ENCODE assay signal across 11 cellular contexts in the genomic region with DNA sequence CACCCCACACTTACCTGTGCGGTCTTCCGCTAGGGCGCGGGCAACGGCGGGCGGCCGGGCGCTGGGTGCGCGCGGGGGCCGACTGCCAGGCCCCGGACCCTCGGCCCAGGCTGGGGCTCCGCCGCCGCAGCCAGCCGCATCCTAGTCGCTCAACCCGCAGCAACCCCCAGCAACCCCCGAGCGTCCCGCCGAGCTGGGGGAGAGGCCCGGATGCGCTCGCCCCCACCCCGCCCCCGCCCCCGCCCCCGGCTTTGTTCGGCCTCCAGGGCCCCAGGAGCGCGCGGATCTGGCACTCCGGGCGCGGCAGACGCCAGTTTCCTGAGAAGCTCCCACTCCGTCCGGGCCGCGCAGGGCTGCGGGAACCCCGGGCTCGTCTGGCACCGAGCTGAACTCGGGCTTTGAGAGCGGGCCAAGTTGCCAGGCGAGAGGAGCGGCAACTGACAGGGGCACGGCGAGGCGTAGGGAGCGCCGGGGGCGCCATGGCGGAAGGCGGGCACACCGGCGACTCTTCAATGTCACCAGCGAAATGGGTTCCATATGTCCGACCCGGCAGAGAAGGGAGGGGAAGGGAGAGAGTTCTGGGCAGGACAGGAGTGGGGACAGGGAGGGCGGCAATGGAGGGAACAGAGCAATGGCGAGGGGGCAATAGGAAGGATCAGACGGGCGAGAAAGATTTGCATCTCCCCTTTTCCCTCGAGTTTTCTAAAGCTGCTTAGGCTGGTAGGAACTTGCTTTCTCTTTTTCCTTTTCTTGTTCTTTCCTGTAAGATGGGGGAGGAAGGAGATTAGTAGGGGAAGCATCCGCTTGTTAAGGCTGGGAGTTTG. TPM values are rescaled to one million over a fixed set of nuclear protein-coding genes. Genes with fewer than 3 reads are reported as not detected.
DNase-seq lines count a peak whose midpoint lies in the region; ATAC-seq, FAIRE-seq and TF ChIP-seq lines count a peak whose summit lies in the region.
"Had no signal": no experiment of that assay in that cellular context is flagged by ENCODE, and none has a peak within 500 bp of the region (broad histone marks: within the 10 kb centered on the region; RNA-seq: fewer than 3 reads in every experiment).

No MANE protein-coding gene starts in this region.

- H3K4me3 ChIP-seq in HUES6 (ENCODE audit: low read depth, low read length) (peak overlapping the region; percentile 56), ascending aorta (peak overlapping the region; percentile 59 to 71), keratinocyte (ENCODE audit: control insufficient read depth in 2 of 3, extremely low read depth in 1 of 3, insufficient read depth in 2 of 3, low read depth in 1 of 3, low read length in 3 of 3) (peak overlapping the region in 2 of 3 experiments; percentile 45 to 58), skeletal muscle tissue (ENCODE audit: low read length in 3 of 3) (peak overlapping the region; percentile 35 to 78 (median 42))

- no peaks in the 10 kb centered on the region for H4K20me1 ChIP-seq in keratinocyte (ENCODE audit: control insufficient read depth, extremely low read depth, insufficient read depth, low read length)

- H3K27ac ChIP-seq in HUES6 (ENCODE audit: low read depth, low read length) (no peak overlapping the region), ascending aorta (peak overlapping the region; percentile 61 to 74), keratinocyte (ENCODE audit: control insufficient read depth, insufficient read depth, low read length) (no peak overlapping the region), skeletal muscle tissue (ENCODE audit: low read depth, low read length) (no peak overlapping the region)

- H3K4me2 ChIP-seq in keratinocyte (ENCODE audit: control insufficient read depth, extremely low read depth, insufficient read depth, low read depth, low read length): peak overlapping the region; percentile 71

- H3K9me3 ChIP-seq in HUES6 (ENCODE audit: control insufficient read depth, insufficient read depth, low read depth, low read length) (0 out of 2 replicates have a peak, but pooled peaks cover 2% of the 10 kb centered on the region), ascending aorta (no peaks in the 10 kb centered on the region), keratinocyte (ENCODE audit: control insufficient read depth, low read depth, low read length) (no peaks in the 10 kb centered on the region), skeletal muscle tissue (ENCODE audit: control insufficient read depth in 3 of 3, low read length in 3 of 3) (no peaks in the 10 kb centered on the region)

- peak in 1 of 2 donors; percentile 68 for DNase-seq in ascending aorta (ENCODE audit: low spot score in 2 of 2)
- DNase-seq in keratinocyte (ENCODE audit: low read depth, low spot score): no peak
- no peak for DNase-seq in COLO668 (lab: John Stamatoyannopoulos, UW; ENCODE audit: unreplicated experiment)
- DNase-seq in pons (ENCODE audit: low spot score): no peak
- DNase-seq: GF-D8; NCI-H1092; stimulated activated CD4-positive, alpha-beta T cell treated with anti-CD3 and anti-CD28 coated beads, Interleukin-12 subunit alpha, Interleukin-12 subunit beta, amount 100 ng/mL, for 4 hours had no signal

- H3K79me2 ChIP-seq in keratinocyte (ENCODE audit: control insufficient read depth, insufficient read depth, low read length): no peaks in the 10 kb centered on the region

- TF ChIP-seq CTCF in ascending aorta (IDR thresholded peaks at IDR 0.05): no peak
- TF ChIP-seq CTCF in keratinocyte (optimal IDR thresholded peaks at IDR 0.05 in 1 of 3, IDR thresholded peaks at IDR 0.05 in 1 of 3, conservative IDR thresholded peaks at IDR 0.05 in 1 of 3; ENCODE audit: extremely low read depth in 1 of 3, insufficient read depth in 2 of 3, low read length in 3 of 3): no peak

- H3K9ac ChIP-seq in HUES6 (ENCODE audit: low read length) (peak overlapping the region; percentile 75), keratinocyte (ENCODE audit: control insufficient read depth, extremely low read depth, insufficient read depth, low read length) (no peak overlapping the region), skeletal muscle tissue (ENCODE audit: low read depth in 1 of 3, low read length in 3 of 3) (peak overlapping the region in 2 of 3 donors; percentile 64 to 68)

- H3K4me1 ChIP-seq in HUES6 (ENCODE audit: control insufficient read depth, insufficient read depth, low read length) (peaks cover 68% of the 10 kb centered on the region), ascending aorta (peaks cover 0 to 74% of the 10 kb centered on the region in 2 donors), keratinocyte (ENCODE audit: control insufficient read depth, extremely low read depth, insufficient read depth, low read length) (no peaks in the 10 kb centered on the region), skeletal muscle tissue (ENCODE audit: control insufficient read depth in 3 of 3, insufficient read depth in 3 of 3, low read length in 3 of 3) (peaks cover 6 to 24% (median 12%) of the 10 kb centered on the region in 3 donors)

- intact Hi-C loops in ascending aorta (cut with DNase I): no loop called here

- ATAC-seq in HG02571 (IDR thresholded peaks at IDR 0.05; ENCODE audit: unreplicated experiment): no peak
- ATAC-seq in HG02885 (IDR thresholded peaks at IDR 0.05; ENCODE audit: poor library complexity, unreplicated experiment): no peak

- H3K27me3 ChIP-seq in HUES6 (ENCODE audit: control insufficient read depth, insufficient read depth, low read length): peaks cover 100% of the 10 kb centered on the region
- H3K27me3 ChIP-seq in ascending aorta: no peaks in the 10 kb centered on the region
- peaks cover 56% of the 10 kb centered on the region for H3K27me3 ChIP-seq in keratinocyte (ENCODE audit: control insufficient read depth, extremely low read depth, insufficient read depth, low read length)
- H3K27me3 ChIP-seq in skeletal muscle tissue (ENCODE audit: control insufficient read depth in 3 of 3, insufficient read depth in 3 of 3, low read length in 3 of 3): peaks cover 19 to 88% (median 71%) of the 10 kb centered on the region in 3 donors

- no peak for FAIRE-seq in keratinocyte (lab: Jason Lieb, UNC)

- H3K9me1 ChIP-seq in keratinocyte (ENCODE audit: control insufficient read depth, extremely low read depth, insufficient read depth, low read length): no peaks in the 10 kb centered on the region

- H2AFZ ChIP-seq in keratinocyte (ENCODE audit: control insufficient read depth, low read length): peak overlapping the region; percentile 67

- H3K36me3 ChIP-seq in HUES6 (ENCODE audit: control insufficient read depth, insufficient read depth, low read length) (no peaks in the 10 kb centered on the region), ascending aorta (no peaks in the 10 kb centered on the region), keratinocyte (ENCODE audit: control insufficient read depth in 2 of 2, extremely low read depth in 1 of 2, insufficient read depth in 2 of 2, low read length in 2 of 2) (peaks cover 0 to 3% of the 10 kb centered on the region in 2 experiments), skeletal muscle tissue (ENCODE audit: control insufficient read depth in 3 of 3, insufficient read depth in 3 of 3, low read length in 3 of 3) (peaks cover 0 to 2% (median 0%) of the 10 kb centered on the region in 3 donors)

- dilution Hi-C loops in keratinocyte (cut with MboI; ENCODE audit: extremely low pct_ligation_motif_present, low sequenced_read_pairs): no loop called here

RNA-seq across cellular contexts. Expression of a gene that starts 13.7 kb away (rescaled TPM):
- total RNA-seq in ascending aorta (20.4 TPM), skeletal muscle tissue (1.0 TPM)
- polyA plus RNA-seq in keratinocyte: 0.46 to 0.89 TPM (median 0.59 TPM) in 3 replicates
- polyA plus RNA-seq in keratinocyte (2011; ENCODE audit: low read depth): 0.11 TPM
- polyA plus RNA-seq in keratinocyte (2011; cell fraction: cytosol; rRNA removed): 0.46 and 0.55 TPM in 2 replicates
- polyA plus RNA-seq in keratinocyte (2011; cell fraction: nucleus; rRNA removed): 1.4 and 1.8 TPM in 2 replicates
- 0.30 and 1.2 TPM in 2 replicates for polyA plus RNA-seq in keratinocyte (2012; ENCODE audit: low replicate concordance)
- 0.19 to 0.92 TPM (median 0.30 TPM) in 3 replicates for polyA minus RNA-seq in keratinocyte
- not detected for polyA minus RNA-seq in keratinocyte (2011; cell fraction: cytosol; rRNA and poly(A)+ RNA removed)
- polyA minus RNA-seq in keratinocyte (2011; cell fraction: nucleus; rRNA and poly(A)+ RNA removed): 0.21 and 0.70 TPM in 2 replicates

RNA-seq across cellular contexts. Expression of a gene that starts 19.5 kb away (rescaled TPM):
- total RNA-seq in ascending aorta: 55.3 TPM
- polyA plus RNA-seq in keratinocyte: 3.0 to 5.7 TPM (median 3.8 TPM) in 3 replicates
- not detected for polyA plus RNA-seq in keratinocyte (2011; ENCODE audit: low read depth)
- 4.2 and 4.6 TPM in 2 replicates for polyA plus RNA-seq in keratinocyte (2011; cell fraction: cytosol; rRNA removed)
- 7.0 and 9.2 TPM in 2 replicates for polyA plus RNA-seq in keratinocyte (2011; cell fraction: nucleus; rRNA removed)
- 1.9 and 7.8 TPM in 2 replicates for polyA plus RNA-seq in keratinocyte (2012; ENCODE audit: low replicate concordance)
- polyA minus RNA-seq in keratinocyte: 0.33 to 1.6 TPM (median 0.58 TPM) in 3 replicates
- polyA minus RNA-seq in keratinocyte (2011; cell fraction: cytosol; rRNA and poly(A)+ RNA removed): 3.3 TPM
- polyA minus RNA-seq in keratinocyte (2011; cell fraction: nucleus; rRNA and poly(A)+ RNA removed): 0.53 and 0.85 TPM in 2 replicates
- total RNA-seq in skeletal muscle tissue: 3.1 TPM

RNA-seq across cellular contexts. Expression of a gene that starts 25.6 kb away (rescaled TPM):
- total RNA-seq in ascending aorta (19.3 TPM), skeletal muscle tissue (4.2 TPM)
- polyA plus RNA-seq in keratinocyte: 0.63 to 1.2 TPM (median 1.1 TPM) in 3 replicates
- 0.56 TPM for polyA plus RNA-seq in keratinocyte (2011; ENCODE audit: low read depth)
- polyA plus RNA-seq in keratinocyte (2011; cell fraction: cytosol; rRNA removed): 0.47 and 0.49 TPM in 2 replicates
- polyA plus RNA-seq in keratinocyte (2011; cell fraction: nucleus; rRNA removed): 3.6 and 4.7 TPM in 2 replicates
- polyA plus RNA-seq in keratinocyte (2012; ENCODE audit: low replicate concordance): 0.18 and 1.8 TPM in 2 replicates
- 0.30 to 0.72 TPM (median 0.54 TPM) in 3 replicates for polyA minus RNA-seq in keratinocyte
- not detected for polyA minus RNA-seq in keratinocyte (2011; cell fraction: cytosol; rRNA and poly(A)+ RNA removed)
- polyA minus RNA-seq in keratinocyte (2011; cell fraction: nucleus; rRNA and poly(A)+ RNA removed): 1.2 and 1.3 TPM in 2 replicates

RNA-seq across cellular contexts. Expression of a gene that starts 29.2 kb away (rescaled TPM):
- total RNA-seq in ascending aorta (0.53 TPM), skeletal muscle tissue (not detected)
- polyA plus RNA-seq in keratinocyte: 0.04 to 0.19 TPM in 2 of 3 replicates, not detected in the other
- polyA plus RNA-seq in keratinocyte (2011; ENCODE audit: low read depth): not detected
- polyA plus RNA-seq in keratinocyte (2011; cell fraction: cytosol; rRNA removed): 0.04 TPM in 2 replicates
- 0.10 and 0.16 TPM in 2 replicates for polyA plus RNA-seq in keratinocyte (2011; cell fraction: nucleus; rRNA removed)
- 0.07 TPM in 1 of 2 replicates, not detected in the other for polyA plus RNA-seq in keratinocyte (2012; ENCODE audit: low replicate concordance)
- polyA minus RNA-seq in keratinocyte: not detected in 3 replicates
- not detected for polyA minus RNA-seq in keratinocyte (2011; cell fraction: cytosol; rRNA and poly(A)+ RNA removed)
- not detected in 2 replicates for polyA minus RNA-seq in keratinocyte (2011; cell fraction: nucleus; rRNA and poly(A)+ RNA removed)

RNA-seq across cellular contexts. Expression of a gene that starts 33.6 kb away (rescaled TPM):
- total RNA-seq in ascending aorta: not detected
- not detected in 3 replicates for polyA plus RNA-seq in keratinocyte
- polyA plus RNA-seq in keratinocyte (2011; ENCODE audit: low read depth): not detected
- not detected in 2 replicates for polyA plus RNA-seq in keratinocyte (2011; cell fraction: cytosol; rRNA removed)
- not detected in 2 replicates for polyA plus RNA-seq in keratinocyte (2011; cell fraction: nucleus; rRNA removed)
- not detected in 2 replicates for polyA plus RNA-seq in keratinocyte (2012; ENCODE audit: low replicate concordance)
- not detected in 3 replicates for polyA minus RNA-seq in keratinocyte
- not detected for polyA minus RNA-seq in keratinocyte (2011; cell fraction: cytosol; rRNA and poly(A)+ RNA removed)
- polyA minus RNA-seq in keratinocyte (2011; cell fraction: nucleus; rRNA and poly(A)+ RNA removed): not detected in 2 replicates
- total RNA-seq in skeletal muscle tissue: not detected

Comparison
In these comparisons a context has a peak if more than half of its experiments do, and no peak if none do; other contexts are left out.
1. H3K27ac ChIP-seq: peak in ascending aorta (2 of 2); none in HUES6 (single experiment), keratinocyte (single experiment) and skeletal muscle tissue (single experiment).
2. RNA of a gene that starts 13.7 kb away (total RNA-seq): 20.4 TPM in ascending aorta (single experiment); 1.0 TPM in skeletal muscle tissue (single experiment); every median in the first group is over 10 times any median in the second.
3. RNA of a gene that starts 19.5 kb away (total RNA-seq): 55.3 TPM in ascending aorta (single experiment); 3.1 TPM in skeletal muscle tissue (single experiment); every median in the first group is over 10 times any median in the second.
4. Peak in every context shown above with its lines, with median percentiles within 50 percentile points of each other: H3K4me3 ChIP-seq.